8 cellular contexts compared by ENCODE assay signal in the genomic region with DNA sequence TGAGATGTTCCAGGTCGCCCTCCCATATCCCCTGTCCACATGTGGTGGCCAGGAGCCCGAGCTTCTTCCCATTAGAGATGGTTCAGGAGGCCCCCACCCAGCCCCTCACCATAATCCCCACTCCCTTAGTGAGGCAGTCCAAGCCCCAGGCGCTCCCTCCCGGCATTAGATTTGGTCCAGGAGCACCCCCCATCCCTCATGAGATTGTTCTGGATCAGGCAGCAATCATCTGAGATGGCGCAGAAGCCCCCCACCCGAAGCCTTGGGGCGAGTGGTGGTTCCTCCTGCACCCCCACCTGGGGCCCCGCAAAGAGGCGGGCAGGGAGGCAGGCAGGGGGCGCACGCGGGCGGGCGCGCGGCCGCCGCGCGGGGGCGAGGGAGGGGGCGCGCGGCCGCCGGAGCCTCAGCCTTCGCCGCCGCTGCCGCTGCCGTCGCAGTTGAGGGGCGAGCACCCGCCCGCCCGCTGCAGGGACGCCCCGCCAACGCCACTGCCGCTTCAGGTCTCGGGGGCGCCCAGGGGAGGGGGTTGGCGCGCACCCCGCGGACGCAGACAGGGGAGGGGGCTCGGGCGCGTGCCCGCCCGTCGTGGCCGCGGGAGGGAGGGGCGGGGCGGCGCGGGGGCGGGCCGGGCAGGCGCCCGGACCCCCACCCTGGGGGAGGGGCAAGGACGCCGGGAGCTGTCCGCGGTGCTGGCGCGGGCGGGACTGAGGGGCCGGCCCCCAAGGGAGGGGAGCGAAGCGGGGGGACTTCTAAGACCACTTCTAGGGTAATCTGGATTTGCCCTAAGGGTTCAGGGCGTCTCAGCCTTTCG. TPM values are rescaled to one million over a fixed set of nuclear protein-coding genes. Genes with fewer than 3 reads are reported as not detected.
DNase-seq lines count a peak whose midpoint lies in the region; ATAC-seq and TF ChIP-seq lines count a peak whose summit lies in the region.

No MANE protein-coding gene starts in this region.

- H3K27ac ChIP-seq in HCT116 (ENCODE audit: low read depth, low read length) (peak overlapping the region; percentile 54; the same call in 1 of the 2 replicates), VCaP (peak overlapping the region; percentile 91)

- H3K27ac Mint-ChIP-seq in stimulated activated effector memory CD8-positive, alpha-beta T cell treated with anti-CD3 and anti-CD28 coated beads, Interleukin-12 subunit alpha, Interleukin-12 subunit beta, amount 100 ng/mL, for 72 hours = peak overlapping the region; percentile 68

- H3K79me2 ChIP-seq in HCT116 (ENCODE audit: insufficient read depth, low read length) = no peaks in the 10 kb centered on the region

- POLR2A ChIA-PET in HCT116 (lab: Charles Lee) = no interaction called here

- no peaks in the 10 kb centered on the region for H3K27me3 ChIP-seq in HCT116 (ENCODE audit: insufficient read depth, low read length)

- H3K9me3 Mint-ChIP-seq in stimulated activated effector memory CD8-positive, alpha-beta T cell treated with anti-CD3 and anti-CD28 coated beads, Interleukin-12 subunit alpha, Interleukin-12 subunit beta, amount 100 ng/mL, for 72 hours = peaks cover 3% of the 10 kb centered on the region

- ATAC-seq in HCT116 (peak; percentile 47), GM19397 (IDR thresholded peaks at IDR 0.05; ENCODE audit: unreplicated experiment) (no peak)
- ATAC-seq in stimulated activated effector memory CD8-positive, alpha-beta T cell treated with anti-CD3 and anti-CD28 coated beads, Interleukin-12 subunit alpha, Interleukin-12 subunit beta, amount 100 ng/mL, for 72 hours = no peak

- peak; percentile 52 for DNase-seq in AG20443 (ENCODE audit: low spot score)
- DNase-seq in HCT116 (ENCODE audit: low read depth, low spot score) = no peak
- no peak for DNase-seq in fibroblast of the aortic adventitia (ENCODE audit: low read depth)
- no peak for DNase-seq in stimulated activated effector memory CD8-positive, alpha-beta T cell treated with anti-CD3 and anti-CD28 coated beads, Interleukin-12 subunit alpha, Interleukin-12 subunit beta, amount 100 ng/mL, for 72 hours (ENCODE audit: low spot score in 2 of 2)
- no peak for DNase-seq in NCI-H1048 (lab: John Stamatoyannopoulos, UW)
- DNase-seq in activated CD4-positive, CD25-positive, alpha-beta regulatory T cell treated with anti-CD3 and anti-CD28 coated beads, Interleukin-2, amount 50 U/mL, for 72 hours = no peak

- H3K4me3 ChIP-seq in HCT116 (replicated peaks in 1 of 2; ENCODE audit: low read depth in 1 of 2, low read length in 2 of 2) = peak overlapping the region; percentile 26 to 41
- peak overlapping the region; percentile 22 for H3K4me3 ChIP-seq in fibroblast of the aortic adventitia (ENCODE audit: low read depth, low read length)

- no peak overlapping the region for H2AFZ ChIP-seq in HCT116 (ENCODE audit: low read depth, low read length, poor library complexity, severe bottlenecking)

- peaks cover 0 to 7% of the 10 kb centered on the region in 2 experiments; a peak in 1 of 4 replicates for H3K36me3 ChIP-seq in HCT116 (ENCODE audit: control insufficient read depth in 1 of 2, insufficient read depth in 2 of 2, low read length in 2 of 2)

- TF ChIP-seq CTCF in HCT116 (IDR thresholded peaks at IDR 0.05 in 2 of 3, conservative IDR thresholded peaks at IDR 0.05 in 1 of 3; ENCODE audit: borderline replicate concordance in 1 of 3, insufficient read depth in 1 of 3, low read depth in 2 of 3, low read length in 2 of 3) (peak in 2 of 3 experiments; percentile 40 to 45; a peak in 3 of 6 replicates), VCaP (conservative IDR thresholded peaks at IDR 0.05) (peak; percentile 87), fibroblast of the aortic adventitia (IDR thresholded peaks at IDR 0.05; ENCODE audit: insufficient read depth, low read length) (peak; percentile 18)

- no peaks in the 10 kb centered on the region for H3K36me3 Mint-ChIP-seq in stimulated activated effector memory CD8-positive, alpha-beta T cell treated with anti-CD3 and anti-CD28 coated beads, Interleukin-12 subunit alpha, Interleukin-12 subunit beta, amount 100 ng/mL, for 72 hours

- H3K4me3 Mint-ChIP-seq in stimulated activated effector memory CD8-positive, alpha-beta T cell treated with anti-CD3 and anti-CD28 coated beads, Interleukin-12 subunit alpha, Interleukin-12 subunit beta, amount 100 ng/mL, for 72 hours = peak overlapping the region; percentile 55

- peak overlapping the region; percentile 69 for H3K4me2 ChIP-seq in HCT116 (ENCODE audit: low read length)

- CTCF ChIA-PET in HCT116 (lab: Charles Lee) = no interaction called here

- intact Hi-C loops in HCT116 (cut with micrococcal nuclease) = no loop called here

- no peaks in the 10 kb centered on the region for H3K9me2 ChIP-seq in HCT116 (ENCODE audit: insufficient read depth)

- TF ChIP-seq POLR2A in HCT116 (IDR thresholded peaks at IDR 0.05; ENCODE audit: borderline replicate concordance, extremely low read depth, insufficient read depth, insufficient read length) = no peak

- H3K4me1 Mint-ChIP-seq in stimulated activated effector memory CD8-positive, alpha-beta T cell treated with anti-CD3 and anti-CD28 coated beads, Interleukin-12 subunit alpha, Interleukin-12 subunit beta, amount 100 ng/mL, for 72 hours = peaks cover 18% of the 10 kb centered on the region

- H3K4me1 ChIP-seq in HCT116 (ENCODE audit: control insufficient read depth in 1 of 2, insufficient read depth in 2 of 2, low read length in 2 of 2) = peaks cover 22 to 29% of the 10 kb centered on the region in 2 experiments

- H4K20me1 ChIP-seq in HCT116 (ENCODE audit: insufficient read depth) = no peaks in the 10 kb centered on the region

- H3K9ac ChIP-seq in HCT116 (ENCODE audit: low read length) = peak overlapping the region; percentile 16; the same call in 1 of the 2 replicates

- no peak for TF ChIP-seq RAD21 in HCT116 (IDR thresholded peaks at IDR 0.05; ENCODE audit: low read depth)

- BruUV-seq in HCT116 (replicated peaks; lab: Mats Ljungman, UMichigan) = no TSS peak

- RAD21 ChIA-PET in HCT116 (lab: Charles Lee; ENCODE audit: low non-redundant PET in 1 of 2, low total read pairs in 2 of 2, uncharacterized antibody in 2 of 2, unreplicated experiment in 2 of 2) = interaction anchor here in 1 of 2 experiments (0.7 kb wide), 1 partner anchor 123 kb away, joined by 3 read pairs; no protein-coding TSS in a partner anchor

- peaks cover 0 to 9% of the 10 kb centered on the region in 2 experiments; a peak in 2 of 4 replicates for H3K9me3 ChIP-seq in HCT116 (ENCODE audit: control insufficient read depth in 1 of 2, insufficient read depth in 1 of 2, low read depth in 1 of 2, low read length in 2 of 2)

TF ChIP-seq in HCT116, 20 proteins besides CTCF, POLR2A, EP300 and RAD21:
- TF ChIP-seq ZFX (IDR thresholded peaks at IDR 0.05) (no peak), EGR1 (IDR thresholded peaks at IDR 0.05; ENCODE audit: low read depth) (0 out of 2 replicates have a peak, but pooled peaks have one; percentile 28)

RNA-seq across cellular contexts. Expression of a gene that starts 46.4 kb away (rescaled TPM):
- total RNA-seq in HCT116 (2021; ENCODE audit: unreplicated experiment) (97.4 TPM), fibroblast of the aortic adventitia (ENCODE audit: low replicate concordance) (5.7 and 24.9 TPM in 2 replicates)
- polyA plus RNA-seq in HCT116 (2012) = 95.7 and 104 TPM in 2 replicates

Comparison
In these comparisons a context has a peak if more than half of its experiments do, and no peak if none do; other contexts are left out.
1. CTCF ChIP-seq: peak in every context shown above with its lines; median percentile 87 in VCaP; 42 in HCT116; 18 in fibroblast of the aortic adventitia.